1 cellular context compared by ENCODE assay signal in the genomic region with DNA sequence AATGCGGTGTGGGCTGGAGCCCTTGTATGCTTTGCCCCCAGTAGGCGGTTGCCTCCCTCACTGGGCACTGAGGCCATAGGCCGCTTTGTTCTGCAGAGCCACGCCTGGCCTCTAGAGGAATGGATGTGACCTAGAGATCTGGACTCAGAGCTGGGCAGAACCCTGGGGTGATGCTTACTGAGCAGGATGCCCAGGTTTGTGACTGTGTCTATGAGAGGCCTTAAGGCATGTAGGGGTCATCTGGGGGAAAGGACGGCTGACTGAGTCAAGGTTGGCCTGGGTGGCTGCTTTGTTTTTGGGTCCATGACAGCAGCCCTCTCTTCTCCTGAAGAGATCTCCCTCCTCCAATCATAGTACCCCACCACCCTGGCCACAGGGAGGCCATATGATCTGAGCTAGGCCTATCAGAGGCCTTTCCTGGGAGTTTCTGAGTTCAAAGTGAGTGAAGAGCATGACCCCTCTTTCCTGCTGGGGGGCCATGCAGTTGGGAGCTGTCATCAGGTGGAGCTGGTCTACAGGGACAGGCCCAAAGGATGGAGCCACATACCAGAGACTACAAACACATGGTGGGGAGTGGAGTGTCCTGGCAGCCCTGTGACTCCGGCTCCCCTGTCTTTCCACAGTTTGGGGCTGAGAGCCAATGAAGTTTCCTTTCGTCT.
TF ChIP-seq lines count a peak whose summit lies in the region.

No MANE protein-coding gene starts in this region.

TF ChIP-seq in HepG2, 621 proteins besides CTCF, POLR2A, EP300 and RAD21 (continued from another document and continues in another):
- TF ChIP-seq DNMT3B (CRISPR knock-in tag; conservative IDR thresholded peaks at IDR 0.05) (no peak), TBP (CRISPR knock-in tag; IDR thresholded peaks at IDR 0.05) (no peak), ZFP90 (CRISPR knock-in tag; IDR thresholded peaks at IDR 0.05; ENCODE audit: borderline replicate concordance) (no peak), MTA3 (CRISPR knock-in tag; IDR thresholded peaks at IDR 0.05) (no peak), ZNF280B (CRISPR knock-in tag; IDR thresholded peaks at IDR 0.05; ENCODE audit: borderline replicate concordance) (no peak), ZNF512B (CRISPR knock-in tag; IDR thresholded peaks at IDR 0.05; ENCODE audit: borderline replicate concordance) (no peak), ESRRA (CRISPR knock-in tag; IDR thresholded peaks at IDR 0.05; ENCODE audit: low read depth) (no peak), MTF2 (CRISPR knock-in tag; IDR thresholded peaks at IDR 0.05; ENCODE audit: borderline replicate concordance) (no peak), GATAD1 (CRISPR knock-in tag; IDR thresholded peaks at IDR 0.05) (0 out of 2 replicates have a peak, but pooled peaks have one; percentile 12), ZNF260 (CRISPR knock-in tag; IDR thresholded peaks at IDR 0.05; ENCODE audit: borderline replicate concordance, low read depth) (no peak), SAFB2 (CRISPR knock-in tag; IDR thresholded peaks at IDR 0.05; ENCODE audit: borderline replicate concordance, low read depth) (no peak), ZNF33A (CRISPR knock-in tag; IDR thresholded peaks at IDR 0.05; ENCODE audit: borderline replicate concordance) (no peak), SOX13 (IDR thresholded peaks at IDR 0.05) (no peak), SOX13 (CRISPR knock-in tag; conservative IDR thresholded peaks at IDR 0.05 in 1 of 2, IDR thresholded peaks at IDR 0.05 in 1 of 2) (no peak), FOXC1 (CRISPR knock-in tag; IDR thresholded peaks at IDR 0.05; ENCODE audit: borderline replicate concordance) (no peak), RBM22 (optimal IDR thresholded peaks at IDR 0.05; ENCODE audit: low read length) (peak; percentile 25), TMF1 (CRISPR knock-in tag; IDR thresholded peaks at IDR 0.05; ENCODE audit: low read depth) (no peak), DPF2 (CRISPR knock-in tag; IDR thresholded peaks at IDR 0.05; ENCODE audit: borderline replicate concordance, low read depth) (no peak), ZNF180 (CRISPR knock-in tag; IDR thresholded peaks at IDR 0.05; ENCODE audit: borderline replicate concordance, low read depth) (no peak), PRMT3 (CRISPR knock-in tag; IDR thresholded peaks at IDR 0.05; ENCODE audit: borderline replicate concordance, low read depth) (no peak), TBL1XR1 (IDR thresholded peaks at IDR 0.05; ENCODE audit: borderline replicate concordance, low read length, partially characterized antibody) (no peak), POLR2G (IDR thresholded peaks at IDR 0.05; ENCODE audit: low read depth, low read length) (peak; percentile 55), SNRNP70 (IDR thresholded peaks at IDR 0.05; ENCODE audit: low read depth, low read length) (no peak), SNAI1 (CRISPR knock-in tag; IDR thresholded peaks at IDR 0.05; ENCODE audit: borderline replicate concordance) (no peak), NR2F1 (CRISPR knock-in tag; IDR thresholded peaks at IDR 0.05) (no peak; a peak in 1 of 4 replicates), ZNF30 (CRISPR knock-in tag; IDR thresholded peaks at IDR 0.05) (no peak), ZFP36L1 (CRISPR knock-in tag; IDR thresholded peaks at IDR 0.05) (no peak), ZNF792 (CRISPR knock-in tag; IDR thresholded peaks at IDR 0.05) (peak; percentile 54; the same call in 1 of the 2 replicates), PLRG1 (conservative IDR thresholded peaks at IDR 0.05) (no peak), ZNF556 (CRISPR knock-in tag; IDR thresholded peaks at IDR 0.05; ENCODE audit: borderline replicate concordance) (no peak), ARNTL (CRISPR knock-in tag; IDR thresholded peaks at IDR 0.05) (peak; percentile 20; the same call in 1 of the 2 replicates), SUZ12 (IDR thresholded peaks at IDR 0.05; ENCODE audit: low read depth, low read length) (no peak)
- TF ChIP-seq, protein P1, sequence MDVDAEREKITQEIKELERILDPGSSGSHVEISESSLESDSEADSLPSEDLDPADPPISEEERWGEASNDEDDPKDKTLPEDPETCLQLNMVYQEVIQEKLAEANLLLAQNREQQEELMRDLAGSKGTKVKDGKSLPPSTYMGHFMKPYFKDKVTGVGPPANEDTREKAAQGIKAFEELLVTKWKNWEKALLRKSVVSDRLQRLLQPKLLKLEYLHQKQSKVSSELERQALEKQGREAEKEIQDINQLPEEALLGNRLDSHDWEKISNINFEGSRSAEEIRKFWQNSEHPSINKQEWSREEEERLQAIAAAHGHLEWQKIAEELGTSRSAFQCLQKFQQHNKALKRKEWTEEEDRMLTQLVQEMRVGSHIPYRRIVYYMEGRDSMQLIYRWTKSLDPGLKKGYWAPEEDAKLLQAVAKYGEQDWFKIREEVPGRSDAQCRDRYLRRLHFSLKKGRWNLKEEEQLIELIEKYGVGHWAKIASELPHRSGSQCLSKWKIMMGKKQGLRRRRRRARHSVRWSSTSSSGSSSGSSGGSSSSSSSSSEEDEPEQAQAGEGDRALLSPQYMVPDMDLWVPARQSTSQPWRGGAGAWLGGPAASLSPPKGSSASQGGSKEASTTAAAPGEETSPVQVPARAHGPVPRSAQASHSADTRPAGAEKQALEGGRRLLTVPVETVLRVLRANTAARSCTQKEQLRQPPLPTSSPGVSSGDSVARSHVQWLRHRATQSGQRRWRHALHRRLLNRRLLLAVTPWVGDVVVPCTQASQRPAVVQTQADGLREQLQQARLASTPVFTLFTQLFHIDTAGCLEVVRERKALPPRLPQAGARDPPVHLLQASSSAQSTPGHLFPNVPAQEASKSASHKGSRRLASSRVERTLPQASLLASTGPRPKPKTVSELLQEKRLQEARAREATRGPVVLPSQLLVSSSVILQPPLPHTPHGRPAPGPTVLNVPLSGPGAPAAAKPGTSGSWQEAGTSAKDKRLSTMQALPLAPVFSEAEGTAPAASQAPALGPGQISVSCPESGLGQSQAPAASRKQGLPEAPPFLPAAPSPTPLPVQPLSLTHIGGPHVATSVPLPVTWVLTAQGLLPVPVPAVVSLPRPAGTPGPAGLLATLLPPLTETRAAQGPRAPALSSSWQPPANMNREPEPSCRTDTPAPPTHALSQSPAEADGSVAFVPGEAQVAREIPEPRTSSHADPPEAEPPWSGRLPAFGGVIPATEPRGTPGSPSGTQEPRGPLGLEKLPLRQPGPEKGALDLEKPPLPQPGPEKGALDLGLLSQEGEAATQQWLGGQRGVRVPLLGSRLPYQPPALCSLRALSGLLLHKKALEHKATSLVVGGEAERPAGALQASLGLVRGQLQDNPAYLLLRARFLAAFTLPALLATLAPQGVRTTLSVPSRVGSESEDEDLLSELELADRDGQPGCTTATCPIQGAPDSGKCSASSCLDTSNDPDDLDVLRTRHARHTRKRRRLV (CRISPR knock-in tag; IDR thresholded peaks at IDR 0.05), result no peak
- TF ChIP-seq, protein P2, sequence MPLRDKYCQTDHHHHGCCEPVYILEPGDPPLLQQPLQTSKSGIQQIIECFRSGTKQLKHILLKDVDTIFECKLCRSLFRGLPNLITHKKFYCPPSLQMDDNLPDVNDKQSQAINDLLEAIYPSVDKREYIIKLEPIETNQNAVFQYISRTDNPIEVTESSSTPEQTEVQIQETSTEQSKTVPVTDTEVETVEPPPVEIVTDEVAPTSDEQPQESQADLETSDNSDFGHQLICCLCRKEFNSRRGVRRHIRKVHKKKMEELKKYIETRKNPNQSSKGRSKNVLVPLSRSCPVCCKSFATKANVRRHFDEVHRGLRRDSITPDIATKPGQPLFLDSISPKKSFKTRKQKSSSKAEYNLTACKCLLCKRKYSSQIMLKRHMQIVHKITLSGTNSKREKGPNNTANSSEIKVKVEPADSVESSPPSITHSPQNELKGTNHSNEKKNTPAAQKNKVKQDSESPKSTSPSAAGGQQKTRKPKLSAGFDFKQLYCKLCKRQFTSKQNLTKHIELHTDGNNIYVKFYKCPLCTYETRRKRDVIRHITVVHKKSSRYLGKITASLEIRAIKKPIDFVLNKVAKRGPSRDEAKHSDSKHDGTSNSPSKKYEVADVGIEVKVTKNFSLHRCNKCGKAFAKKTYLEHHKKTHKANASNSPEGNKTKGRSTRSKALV (CRISPR knock-in tag; IDR thresholded peaks at IDR 0.05), result no peak
- TF ChIP-seq, protein P3, sequence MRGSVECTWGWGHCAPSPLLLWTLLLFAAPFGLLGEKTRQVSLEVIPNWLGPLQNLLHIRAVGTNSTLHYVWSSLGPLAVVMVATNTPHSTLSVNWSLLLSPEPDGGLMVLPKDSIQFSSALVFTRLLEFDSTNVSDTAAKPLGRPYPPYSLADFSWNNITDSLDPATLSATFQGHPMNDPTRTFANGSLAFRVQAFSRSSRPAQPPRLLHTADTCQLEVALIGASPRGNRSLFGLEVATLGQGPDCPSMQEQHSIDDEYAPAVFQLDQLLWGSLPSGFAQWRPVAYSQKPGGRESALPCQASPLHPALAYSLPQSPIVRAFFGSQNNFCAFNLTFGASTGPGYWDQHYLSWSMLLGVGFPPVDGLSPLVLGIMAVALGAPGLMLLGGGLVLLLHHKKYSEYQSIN (CRISPR knock-in tag; IDR thresholded peaks at IDR 0.05; ENCODE audit: borderline replicate concordance), result no peak
- TF ChIP-seq, protein P4, sequence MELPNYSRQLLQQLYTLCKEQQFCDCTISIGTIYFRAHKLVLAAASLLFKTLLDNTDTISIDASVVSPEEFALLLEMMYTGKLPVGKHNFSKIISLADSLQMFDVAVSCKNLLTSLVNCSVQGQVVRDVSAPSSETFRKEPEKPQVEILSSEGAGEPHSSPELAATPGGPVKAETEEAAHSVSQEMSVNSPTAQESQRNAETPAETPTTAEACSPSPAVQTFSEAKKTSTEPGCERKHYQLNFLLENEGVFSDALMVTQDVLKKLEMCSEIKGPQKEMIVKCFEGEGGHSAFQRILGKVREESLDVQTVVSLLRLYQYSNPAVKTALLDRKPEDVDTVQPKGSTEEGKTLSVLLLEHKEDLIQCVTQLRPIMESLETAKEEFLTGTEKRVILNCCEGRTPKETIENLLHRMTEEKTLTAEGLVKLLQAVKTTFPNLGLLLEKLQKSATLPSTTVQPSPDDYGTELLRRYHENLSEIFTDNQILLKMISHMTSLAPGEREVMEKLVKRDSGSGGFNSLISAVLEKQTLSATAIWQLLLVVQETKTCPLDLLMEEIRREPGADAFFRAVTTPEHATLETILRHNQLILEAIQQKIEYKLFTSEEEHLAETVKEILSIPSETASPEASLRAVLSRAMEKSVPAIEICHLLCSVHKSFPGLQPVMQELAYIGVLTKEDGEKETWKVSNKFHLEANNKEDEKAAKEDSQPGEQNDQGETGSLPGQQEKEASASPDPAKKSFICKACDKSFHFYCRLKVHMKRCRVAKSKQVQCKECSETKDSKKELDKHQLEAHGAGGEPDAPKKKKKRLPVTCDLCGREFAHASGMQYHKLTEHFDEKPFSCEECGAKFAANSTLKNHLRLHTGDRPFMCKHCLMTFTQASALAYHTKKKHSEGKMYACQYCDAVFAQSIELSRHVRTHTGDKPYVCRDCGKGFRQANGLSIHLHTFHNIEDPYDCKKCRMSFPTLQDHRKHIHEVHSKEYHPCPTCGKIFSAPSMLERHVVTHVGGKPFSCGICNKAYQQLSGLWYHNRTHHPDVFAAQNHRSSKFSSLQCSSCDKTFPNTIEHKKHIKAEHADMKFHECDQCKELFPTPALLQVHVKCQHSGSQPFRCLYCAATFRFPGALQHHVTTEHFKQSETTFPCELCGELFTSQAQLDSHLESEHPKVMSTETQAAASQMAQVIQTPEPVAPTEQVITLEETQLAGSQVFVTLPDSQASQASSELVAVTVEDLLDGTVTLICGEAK (IDR thresholded peaks at IDR 0.05), result no peak
- TF ChIP-seq, protein P4 (CRISPR knock-in tag; IDR thresholded peaks at IDR 0.05), result no peak
